Comparison of ENCODE assay signal across 8 cellular contexts in the genomic region with DNA sequence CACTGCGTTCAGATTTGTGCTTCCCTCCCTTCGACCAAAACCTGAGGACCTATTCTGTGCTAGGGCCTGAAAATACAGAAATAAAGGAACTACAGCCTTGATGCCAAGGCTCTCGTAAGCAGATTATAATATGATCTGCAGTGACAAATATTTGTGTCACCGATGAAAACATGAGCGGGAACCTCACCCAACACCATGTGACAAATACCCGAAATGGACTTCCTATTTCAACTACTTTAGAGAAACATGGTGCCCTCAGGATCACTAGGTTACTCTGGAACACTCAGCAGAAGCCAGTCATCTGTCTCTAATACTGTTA. TPM values are rescaled to one million over a fixed set of nuclear protein-coding genes. Genes with fewer than 3 reads are reported as not detected.
DNase-seq lines count a peak whose midpoint lies in the region; ATAC-seq and TF ChIP-seq lines count a peak whose summit lies in the region.

No MANE protein-coding gene starts in this region.

- ATAC-seq in esophagus mucosa (peak; percentile 18), GM21737 (IDR thresholded peaks at IDR 0.05; ENCODE audit: unreplicated experiment) (no peak)

- no peaks in the 10 kb centered on the region for H3K9me3 ChIP-seq in SJSA1 (replicated peaks)

- H3K4me3 ChIP-seq in SJSA1, result peak overlapping the region; percentile 96

- peaks cover 25% of the 10 kb centered on the region for H3K4me1 Mint-ChIP-seq in osteocyte (ENCODE audit: unreplicated experiment)

- H3K4me3 Mint-ChIP-seq in osteocyte (ENCODE audit: unreplicated experiment), result peak overlapping the region; percentile 80

- H3K27ac ChIP-seq in SJSA1, result no peak overlapping the region

- H3K27me3 Mint-ChIP-seq in osteocyte (ENCODE audit: unreplicated experiment), result no peaks in the 10 kb centered on the region

- H3K36me3 ChIP-seq in SJSA1, result peaks cover 31% of the 10 kb centered on the region

- TF ChIP-seq CTCF in osteocyte (IDR thresholded peaks at IDR 0.05), result no peak

- peaks cover 3% of the 10 kb centered on the region; the same call in 1 of the 2 replicates for H3K27me3 ChIP-seq in SJSA1 (replicated peaks)

- peak; percentile 78 for DNase-seq in NCI-H2227 (lab: John Stamatoyannopoulos, UW; ENCODE audit: unreplicated experiment)
- no peak for DNase-seq in NCI-H2227 treated with DMSO at 0.1 percent for 48 hours (lab: John Stamatoyannopoulos, UW)
- no peak for DNase-seq in SJSA1 (ENCODE audit: low read depth in 1 of 2, low spot score in 2 of 2)
- DNase-seq in osteocyte (ENCODE audit: extremely low spot score, unreplicated experiment), result no peak
- DNase-seq in NCI-H524 treated with DMSO at 0.1 percent for 48 hours (lab: John Stamatoyannopoulos, UW), result no peak
- DNase-seq in HCEC 1CT, result no peak

- no peaks in the 10 kb centered on the region for H3K9me3 Mint-ChIP-seq in osteocyte (ENCODE audit: unreplicated experiment)

- peaks cover 11% of the 10 kb centered on the region for H3K4me1 ChIP-seq in SJSA1 (replicated peaks)

- H3K36me3 Mint-ChIP-seq in osteocyte (ENCODE audit: unreplicated experiment), result peaks cover 19% of the 10 kb centered on the region

- peak overlapping the region; percentile 72 for H3K27ac Mint-ChIP-seq in osteocyte (ENCODE audit: unreplicated experiment)

RNA-seq across cellular contexts. Expression of a gene that starts 0.5 kb away (rescaled TPM):
- total RNA-seq in SJSA1 (2014; rRNA removed; shearing (Covaris generic)), result 110 and 162 TPM in 2 replicates
- total RNA-seq in esophagus mucosa, result 76.0 TPM
- total RNA-seq in osteocyte, result 112 and 116 TPM in 2 replicates

RNA-seq across cellular contexts. Expression of a gene that starts 13.5 kb away (rescaled TPM):
- 5.6 and 13.2 TPM in 2 replicates for total RNA-seq in SJSA1 (2014; rRNA removed; shearing (Covaris generic))
- total RNA-seq in esophagus mucosa (12.5 TPM), osteocyte (8.5 and 8.8 TPM in 2 replicates)
